ENCODE assay signal across 23 cellular contexts in the genomic region with DNA sequence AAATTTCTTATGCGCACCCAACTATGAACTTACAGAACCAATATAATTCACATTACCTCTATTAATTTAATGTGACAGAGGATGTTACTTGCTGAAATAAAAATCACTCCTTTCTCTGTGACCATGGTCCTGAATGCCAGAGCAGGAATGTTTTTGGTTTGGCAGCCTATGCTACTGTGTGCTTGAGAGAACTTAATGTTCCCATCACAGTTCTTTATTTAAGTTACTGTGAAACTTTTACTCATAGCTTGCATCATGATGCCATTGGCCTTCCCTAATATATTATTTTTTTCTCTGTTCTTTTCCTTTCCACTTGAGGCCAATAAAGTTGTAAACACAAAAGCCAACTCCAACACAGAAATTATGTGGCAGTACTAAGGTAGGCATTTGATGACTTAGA.
DNase-seq lines count a peak whose midpoint lies in the region; ATAC-seq, FAIRE-seq and TF ChIP-seq lines count a peak whose summit lies in the region.
"Had no signal": no experiment of that assay in that cellular context is flagged by ENCODE, and none has a peak within 500 bp of the region (broad histone marks: within the 10 kb centered on the region; RNA-seq: fewer than 3 reads in every experiment).

No MANE protein-coding gene starts in this region.

- no peak for TF ChIP-seq CTCF in heart left ventricle (IDR thresholded peaks at IDR 0.05)
- no peak for TF ChIP-seq CTCF in right atrium auricular region (IDR thresholded peaks at IDR 0.05)
- no peak for TF ChIP-seq CTCF in fibroblast of the aortic adventitia (IDR thresholded peaks at IDR 0.05; ENCODE audit: insufficient read depth, low read length)
- no peak for TF ChIP-seq CTCF in prostate gland (IDR thresholded peaks at IDR 0.05)
- TF ChIP-seq CTCF in uterus (IDR thresholded peaks at IDR 0.05): no peak

- peak overlapping the region in 3 of 12 donors; percentile 2 to 69 (median 7) for H3K27ac ChIP-seq in heart left ventricle
- peak overlapping the region in 1 of 2 donors; percentile 35 for H3K27ac ChIP-seq in right atrium auricular region
- H3K27ac ChIP-seq in prostate gland: peak overlapping the region; percentile 79 to 84
- peak overlapping the region; percentile 52 to 62 for H3K27ac ChIP-seq in uterus
- H3K27ac ChIP-seq: A549, brain microvascular endothelial cell, ovary had no signal

- H3K36me3 Mint-ChIP-seq in stimulated activated memory B cell treated with anti-CD40 and anti-IgM and Interleukin-4, amounts not matched to agents 10 μg/mL and 1 μg/mL and 100 μg/mL, for 72 hours: no peaks in the 10 kb centered on the region
- H3K36me3 Mint-ChIP-seq: activated CD8-positive, alpha-beta memory T cell treated with anti-CD3 and anti-CD28 coated beads, Interleukin-2, amount 10 ng/mL, durations not matched to agents 7 days and 5 days; CD8-positive, alpha-beta T cell; immature natural killer cell had no signal

- no peak for TF ChIP-seq POLR2A in heart left ventricle (IDR thresholded peaks at IDR 0.05)
- no peak for TF ChIP-seq POLR2A in prostate gland (IDR thresholded peaks at IDR 0.05)
- TF ChIP-seq POLR2A in uterus (IDR thresholded peaks at IDR 0.05): no peak

- H3K27ac Mint-ChIP-seq in stimulated activated memory B cell treated with anti-CD40 and anti-IgM and Interleukin-4, amounts not matched to agents 10 μg/mL and 1 μg/mL and 100 μg/mL, for 72 hours: no peak overlapping the region
- H3K27ac Mint-ChIP-seq: activated CD8-positive, alpha-beta memory T cell treated with anti-CD3 and anti-CD28 coated beads, Interleukin-2, amount 10 ng/mL, durations not matched to agents 7 days and 5 days; CD8-positive, alpha-beta T cell; GM23338; immature natural killer cell had no signal

- peaks cover 7% of the 10 kb centered on the region for H3K4me1 Mint-ChIP-seq in stimulated activated memory B cell treated with anti-CD40 and anti-IgM and Interleukin-4, amounts not matched to agents 10 μg/mL and 1 μg/mL and 100 μg/mL, for 72 hours
- H3K4me1 Mint-ChIP-seq: immature natural killer cell had no signal

- no peak overlapping the region for H3K4me3 Mint-ChIP-seq in stimulated activated memory B cell treated with anti-CD40 and anti-IgM and Interleukin-4, amounts not matched to agents 10 μg/mL and 1 μg/mL and 100 μg/mL, for 72 hours
- H3K4me3 Mint-ChIP-seq: activated CD8-positive, alpha-beta memory T cell treated with anti-CD3 and anti-CD28 coated beads, Interleukin-2, amount 10 ng/mL, durations not matched to agents 7 days and 5 days; CD8-positive, alpha-beta T cell; GM23338; immature natural killer cell had no signal

- H3K9me3 Mint-ChIP-seq in stimulated activated memory B cell treated with anti-CD40 and anti-IgM and Interleukin-4, amounts not matched to agents 10 μg/mL and 1 μg/mL and 100 μg/mL, for 72 hours: peaks cover 4% of the 10 kb centered on the region
- H3K9me3 Mint-ChIP-seq: immature natural killer cell had no signal

- H3K4me3 ChIP-seq in heart left ventricle: no peak overlapping the region
- H3K4me3 ChIP-seq in right atrium auricular region: no peak overlapping the region
- no peak overlapping the region for H3K4me3 ChIP-seq in fibroblast of the aortic adventitia (ENCODE audit: low read depth, low read length)
- H3K4me3 ChIP-seq in prostate gland: no peak overlapping the region
- H3K4me3 ChIP-seq in uterus: no peak overlapping the region
- H3K4me3 ChIP-seq: A549, GM23338, ovary had no signal

- 93 to 100% (median 97%) methylated on average over 1 of the region's 1 CpG for WGBS in heart left ventricle, 4 donors
- 28% methylated on average over 1 of the region's 1 CpG for WGBS in prostate gland

- H3K9me3 ChIP-seq in heart left ventricle: peaks cover 0 to 17% (median 0%) of the 10 kb centered on the region in 12 donors
- peaks cover 0 to 16% of the 10 kb centered on the region in 2 donors for H3K9me3 ChIP-seq in right atrium auricular region
- H3K9me3 ChIP-seq in prostate gland: no peaks in the 10 kb centered on the region
- no peaks in the 10 kb centered on the region for H3K9me3 ChIP-seq in uterus
- H3K9me3 ChIP-seq: A549, ovary had no signal

- no peaks in the 10 kb centered on the region for H3K27me3 Mint-ChIP-seq in stimulated activated memory B cell treated with anti-CD40 and anti-IgM and Interleukin-4, amounts not matched to agents 10 μg/mL and 1 μg/mL and 100 μg/mL, for 72 hours

- no peaks in the 10 kb centered on the region for H3K27me3 ChIP-seq in heart left ventricle
- H3K27me3 ChIP-seq in right atrium auricular region: no peaks in the 10 kb centered on the region
- no peaks in the 10 kb centered on the region for H3K27me3 ChIP-seq in prostate gland (replicated peaks; ENCODE audit: insufficient read depth)
- no peaks in the 10 kb centered on the region for H3K27me3 ChIP-seq in uterus
- H3K27me3 ChIP-seq: brain microvascular endothelial cell, ovary had no signal

- intact Hi-C loops in heart left ventricle (cut with DNase I) (no loop called here), prostate gland (cut with DNase I) (loop anchor here (2.0 to 10.0 kb wide), 3 partner anchors 35 to 57 kb away; no protein-coding TSS in a partner anchor), uterus (cut with DNase I; ENCODE audit: low total_unique reads) (no loop called here)

- FAIRE-seq in GM19239 (lab: Jason Lieb, UNC): no peak
- FAIRE-seq: A549 had no signal

- no peaks in the 10 kb centered on the region for H3K36me3 ChIP-seq in heart left ventricle
- H3K36me3 ChIP-seq in right atrium auricular region: no peaks in the 10 kb centered on the region
- H3K36me3 ChIP-seq in prostate gland: no peaks in the 10 kb centered on the region
- no peaks in the 10 kb centered on the region for H3K36me3 ChIP-seq in uterus
- H3K36me3 ChIP-seq: brain microvascular endothelial cell, ovary had no signal

- peak in 3 of 4 donors; percentile 45 to 64 (median 52) for ATAC-seq in heart left ventricle
- no peak for ATAC-seq in stimulated activated memory B cell treated with anti-CD40 and anti-IgM and Interleukin-4, amounts not matched to agents 10 μg/mL and 1 μg/mL and 100 μg/mL, for 72 hours
- ATAC-seq: A549; activated CD4-positive, CD25-positive, alpha-beta regulatory T cell treated with anti-CD3 and anti-CD28 coated beads, Interleukin-2, amount 50 U/mL, for 24 hours; activated CD8-positive, alpha-beta memory T cell treated with anti-CD3 and anti-CD28 coated beads, Interleukin-2, amount 10 ng/mL, durations not matched to agents 7 days and 5 days; CD8-positive, alpha-beta T cell; GM23338 had no signal

- H3K4me1 ChIP-seq in heart left ventricle (peaks cover 0 to 32% (median under 1%) of the 10 kb centered on the region in 12 donors), right atrium auricular region (peaks cover 0 to 7% of the 10 kb centered on the region in 2 donors), prostate gland (replicated peaks) (no peaks in the 10 kb centered on the region), uterus (no peaks in the 10 kb centered on the region)
- H3K4me1 ChIP-seq: A549 had no signal

- DNase-seq in heart left ventricle: no peak
- DNase-seq in right atrium auricular region (ENCODE audit: low spot score): no peak
- peak; percentile 33 for DNase-seq in fibroblast of the aortic adventitia (ENCODE audit: low read depth)
- DNase-seq in prostate gland (ENCODE audit: low spot score): peak; percentile 76
- peak in 1 of 2 donors; percentile 23 for DNase-seq in uterus
- DNase-seq in GM19239 (ENCODE audit: insufficient read length, low spot score): no peak
- no peak for DNase-seq in GOT3 (lab: John Stamatoyannopoulos, UW)
- DNase-seq: activated CD8-positive, alpha-beta memory T cell treated with anti-CD3 and anti-CD28 coated beads, Interleukin-2, amount 10 ng/mL, durations not matched to agents 7 days and 5 days; activated gamma-delta T cell; brain microvascular endothelial cell; CD8-positive, alpha-beta T cell; effector memory CD4-positive, alpha-beta T cell; immature natural killer cell; midbrain; NCI-H1694 treated with DMSO at 0.1 percent for 48 hours; NCI-H345; ovary; SIG-M5; T-helper 2 cell had no signal

Comparison
In these comparisons a context has a peak if more than half of its experiments do, and no peak if none do; other contexts are left out.
1. DNase-seq: peak in fibroblast of the aortic adventitia (single experiment) and prostate gland (single experiment); none in heart left ventricle (0 of 5), right atrium auricular region (single experiment), GM19239 (single experiment) and GOT3 (single experiment).